In the genomic region with DNA sequence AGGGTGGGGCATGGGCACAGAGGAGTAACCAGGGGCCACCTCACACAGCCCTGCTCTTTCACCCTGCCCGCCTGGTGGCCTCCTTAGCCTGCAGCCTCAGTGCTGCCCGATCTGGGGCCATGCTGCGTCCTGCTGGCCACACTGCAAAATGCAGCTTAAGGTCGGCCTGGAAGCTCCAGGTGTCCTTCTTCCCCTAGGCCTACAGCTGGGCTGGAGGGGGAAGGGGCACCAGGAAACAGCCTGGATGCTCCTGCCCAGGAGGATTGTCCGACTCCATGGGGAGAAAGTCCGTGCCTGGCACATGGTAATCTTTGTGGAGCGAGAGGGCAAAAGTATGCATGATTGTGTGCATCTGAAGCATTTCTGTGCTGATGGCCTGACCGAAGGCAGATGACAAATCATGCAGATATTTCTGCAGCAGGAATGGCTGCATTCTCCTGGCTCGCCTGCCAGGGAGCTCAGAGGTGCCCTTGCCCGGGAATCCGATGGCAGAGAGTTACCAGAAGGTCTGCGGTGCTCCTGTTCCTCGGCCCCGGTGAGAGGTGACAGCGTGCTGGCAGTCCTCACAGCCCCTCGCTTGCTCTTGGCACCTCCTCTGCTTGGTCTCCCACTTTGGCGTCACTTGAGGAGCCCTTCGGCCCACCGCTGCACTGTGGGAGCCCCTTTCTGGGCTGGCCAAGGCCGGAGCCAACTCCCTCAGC, we compare ENCODE assay signal across 9 cellular contexts. TPM values are rescaled to one million over a fixed set of nuclear protein-coding genes. Genes with fewer than 3 reads are reported as not detected.
DNase-seq lines count a peak whose midpoint lies in the region; ATAC-seq and TF ChIP-seq lines count a peak whose summit lies in the region.
"Had no signal": no experiment of that assay in that cellular context is flagged by ENCODE, and none has a peak within 500 bp of the region (broad histone marks: within the 10 kb centered on the region; RNA-seq: fewer than 3 reads in every experiment).

No MANE protein-coding gene starts in this region.

- H3K27ac ChIP-seq in GM23248, result no peak overlapping the region

- H4K20me1 ChIP-seq in GM23248 (ENCODE audit: insufficient read depth), result no peaks in the 10 kb centered on the region

- H3K27me3 ChIP-seq in GM23248 (replicated peaks; ENCODE audit: insufficient read depth), result no peaks in the 10 kb centered on the region

- ATAC-seq in HG03432 (IDR thresholded peaks at IDR 0.05; ENCODE audit: unreplicated experiment) (no peak), GM18858 (IDR thresholded peaks at IDR 0.05; ENCODE audit: unreplicated experiment) (no peak)

- WGBS in GM23248 (ENCODE audit: low coverage in 1 of 2, low lambda C conversion rate in 2 of 2, missing lambda C conversion rate in 2 of 2), 2 experiments, result 53 to 58% methylated on average over 16 to 19 of the region's 20 CpGs

- DNase-seq in AG09309 (ENCODE audit: low read depth) (no peak), GM23248 (peak; percentile 60), SHP77 (lab: John Stamatoyannopoulos, UW) (peak; percentile 83 to 88), foreskin fibroblast (peak in 1 of 2 donors; percentile 50)
- peak; percentile 35 for DNase-seq in stimulated activated CD8-positive, alpha-beta memory T cell treated with anti-CD3 and anti-CD28 coated beads, Interleukin-4, amount 100 ng/mL, for 48 hours
- no peak for DNase-seq in stimulated activated CD4-positive, alpha-beta T cell treated with anti-CD3 and anti-CD28 coated beads, Interleukin-2, amount 100 ng/mL, for 48 hours

- no peaks in the 10 kb centered on the region for H3K4me1 ChIP-seq in GM23248 (ENCODE audit: insufficient read depth)

- in situ Hi-C loops in GM23248 (cut with MboI), result no loop called here

- H3K4me3 ChIP-seq in AG09309 (ENCODE audit: control insufficient read depth, low read depth, low read length) (no peak overlapping the region), GM23248 (no peak overlapping the region), foreskin fibroblast (ENCODE audit: low read depth in 1 of 2, low read length in 2 of 2) (no peak overlapping the region)

- H2AFZ ChIP-seq in GM23248, result no peak overlapping the region

- H3K9me2 ChIP-seq in GM23248 (ENCODE audit: insufficient read depth), result no peaks in the 10 kb centered on the region

- H3K4me2 ChIP-seq in GM23248 (ENCODE audit: unreplicated experiment), result no peak overlapping the region

- H3F3A ChIP-seq in GM23248 (ENCODE audit: insufficient read depth), result no peaks in the 10 kb centered on the region

- peak; percentile 62 for TF ChIP-seq CTCF in AG09309 (IDR thresholded peaks at IDR 0.05; ENCODE audit: control insufficient read depth, insufficient read depth, low read depth, low read length, missing control alignments)
- TF ChIP-seq CTCF in foreskin fibroblast (IDR thresholded peaks at IDR 0.05; ENCODE audit: low read depth, low read length), result peak; percentile 47

- H3K9ac ChIP-seq in GM23248, result no peak overlapping the region

- no peaks in the 10 kb centered on the region for H3K9me3 ChIP-seq in GM23248 (ENCODE audit: low read depth)

- H3K36me3 ChIP-seq in GM23248 (ENCODE audit: low read depth), result no peaks in the 10 kb centered on the region

- H3K79me2 ChIP-seq in GM23248 (ENCODE audit: insufficient read depth), result no peaks in the 10 kb centered on the region

RNA-seq across cellular contexts. Expression of gene ALPP, which starts 12.8 kb away (rescaled TPM):
- not detected in 2 replicates for total RNA-seq in GM23248 (2014; rRNA removed; shearing (Covaris generic))
- not detected in 2 replicates for polyA plus RNA-seq in GM23248 (2016; fragmentation: Nextera tagmentation; extraction: Ambion mirVana)
- polyA plus RNA-seq: esophagus had no signal

RNA-seq across cellular contexts. Expression of gene ALPG, which starts 40.9 kb away (rescaled TPM):
- not detected in 2 replicates for total RNA-seq in GM23248 (2014; rRNA removed; shearing (Covaris generic))
- not detected in 2 replicates for polyA plus RNA-seq in GM23248 (2016; fragmentation: Nextera tagmentation; extraction: Ambion mirVana)
- polyA plus RNA-seq: esophagus had no signal

Comparison
In these comparisons a context has a peak if more than half of its experiments do, and no peak if none do; other contexts are left out.
1. DNase-seq: peak in GM23248 (single experiment), SHP77 (2 of 2) and stimulated activated CD8-positive, alpha-beta memory T cell treated with anti-CD3 and anti-CD28 coated beads, Interleukin-4, amount 100 ng/mL, for 48 hours (single experiment); none in AG09309 (single experiment) and stimulated activated CD4-positive, alpha-beta T cell treated with anti-CD3 and anti-CD28 coated beads, Interleukin-2, amount 100 ng/mL, for 48 hours (0 of 2).